ENCODE assay signal across 24 cellular contexts in the genomic region with DNA sequence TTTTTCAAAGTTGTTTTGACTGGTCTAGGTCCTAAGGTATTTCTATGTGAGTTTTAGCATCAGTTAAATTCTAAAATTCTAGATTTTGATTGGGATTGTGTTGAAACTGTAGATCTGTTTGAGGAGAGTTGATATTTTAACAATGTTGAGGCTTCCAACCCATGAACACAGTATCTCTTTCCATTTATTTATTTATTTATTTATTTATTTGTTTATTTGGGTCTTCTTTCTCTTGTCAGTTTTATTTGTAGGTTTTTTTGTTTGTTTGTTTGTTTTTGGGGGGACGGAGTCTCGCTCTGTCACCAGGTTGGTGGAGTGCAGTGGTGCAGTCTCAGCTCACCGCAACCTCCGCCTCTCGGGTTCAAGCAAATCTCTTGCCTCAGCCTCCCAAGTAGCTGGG. TPM values are rescaled to one million over a fixed set of nuclear protein-coding genes. Genes with fewer than 3 reads are reported as not detected.
"Had no signal": no experiment of that assay in that cellular context is flagged by ENCODE, and none has a peak within 500 bp of the region (broad histone marks: within the 10 kb centered on the region; RNA-seq: fewer than 3 reads in every experiment).

No MANE protein-coding gene starts in this region.

- H3K27me3 ChIP-seq: MG63, SJCRH30 had no signal

- H3K4me3 ChIP-seq: MG63, SJCRH30 had no signal

- H3K9me3 ChIP-seq: MG63 had no signal

- H3K36me3 ChIP-seq: MG63 had no signal

- H3K27ac ChIP-seq: SJCRH30 had no signal

- DNase-seq: IMR-90, Karpas-422, KG1, MG63, NCI-H1092, NCI-H1105 treated with DMSO at 0.1 percent for 48 hours, NCI-H1417 treated with DMSO at 0.1 percent for 48 hours, NCI-H146, NCI-H1694 treated with DMSO at 0.1 percent for 48 hours, NCI-H1930, NCI-H2081, NCI-H2107, NCI-H2227 treated with DMSO at 0.1 percent for 48 hours, NCI-H446, NCI-H510A, NCI-H524 treated with DMSO at 0.1 percent for 48 hours, NCI-H69, NCI-H774, RPMI8226, SHP77 treated with DMSO at 0.1 percent for 48 hours, SJCRH30 had no signal

- ATAC-seq: HepG2, SK-N-SH treated with all-trans-retinoic acid at 6 μM for 48 hours had no signal

RNA-seq across cellular contexts. Expression of a gene that starts 44.0 kb away (rescaled TPM):
- total RNA-seq: HepG2, HT1080, IMR-90 had no signal
- polyA plus RNA-seq: HepG2, IMR-90 had no signal
